ENCODE assay signal across 8 cellular contexts in the genomic region with DNA sequence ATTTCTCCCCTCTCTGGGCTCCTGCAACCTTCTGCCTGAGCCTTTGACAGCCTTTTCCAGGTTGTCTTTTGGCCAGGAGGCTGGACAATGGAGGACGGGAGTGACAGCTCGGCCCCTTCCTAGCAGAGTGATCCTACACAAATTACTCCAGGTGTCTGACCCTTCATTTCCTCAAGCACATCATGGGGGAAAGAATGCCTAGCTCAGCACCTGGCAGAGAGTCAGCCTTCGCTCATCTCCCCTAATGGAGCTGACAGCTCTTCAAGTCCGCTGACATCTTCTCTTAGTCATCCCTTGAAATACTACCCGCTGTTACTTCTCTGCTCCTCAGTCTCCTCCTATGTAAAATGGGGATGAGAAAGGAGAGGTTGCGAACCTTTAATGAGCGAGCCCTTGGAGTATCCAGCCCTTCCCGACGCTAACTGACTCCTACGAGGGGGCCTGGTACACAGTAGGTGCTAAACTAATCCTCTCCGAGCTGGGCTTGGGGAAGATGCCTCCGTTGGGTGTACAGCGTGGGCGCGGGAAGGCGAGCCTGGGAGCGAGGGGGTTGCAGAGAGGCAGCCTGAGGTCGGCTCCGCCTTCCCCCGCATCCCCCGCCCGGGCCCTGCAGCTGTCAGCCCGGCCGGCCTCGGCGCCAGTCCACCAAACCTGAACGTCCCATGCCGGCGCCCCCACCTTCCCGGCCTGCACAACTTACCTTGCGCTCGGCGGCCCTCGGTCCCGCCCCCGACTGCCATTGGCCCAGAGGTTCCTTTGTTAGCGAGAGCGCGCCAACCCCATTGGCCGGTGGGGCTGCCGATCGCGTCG. TPM values are rescaled to one million over a fixed set of nuclear protein-coding genes. Genes with fewer than 3 reads are reported as not detected.
DNase-seq lines count a peak whose midpoint lies in the region; ATAC-seq and TF ChIP-seq lines count a peak whose summit lies in the region.

No MANE protein-coding gene starts in this region.

- peak in 1 of 2 donors; percentile 46 for TF ChIP-seq POLR2A in heart left ventricle (IDR thresholded peaks at IDR 0.05)
- peak in 1 of 2 donors; percentile 76 for TF ChIP-seq POLR2A in tibial nerve (IDR thresholded peaks at IDR 0.05)

- H3K79me2 ChIP-seq in SU-DHL-6 (ENCODE audit: insufficient read depth, low read length) = peaks cover 22% of the 10 kb centered on the region
- H3K79me2 ChIP-seq in trophoblast cell (ENCODE audit: control insufficient read depth, insufficient read depth, low read length, poor library complexity) = peaks cover 17% of the 10 kb centered on the region

- H3K27me3 Mint-ChIP-seq in activated naive CD8-positive, alpha-beta T cell treated with anti-CD3 and anti-CD28 coated beads, Interleukin-2, amount 50 U/mL, for 24 hours = no peaks in the 10 kb centered on the region

- no peak overlapping the region for H3K23ac ChIP-seq in trophoblast cell (ENCODE audit: low read length)

- H3K9me3 ChIP-seq in SU-DHL-6 (ENCODE audit: insufficient read depth, low read length) (no peaks in the 10 kb centered on the region), heart left ventricle (no peaks in the 10 kb centered on the region), trophoblast cell (ENCODE audit: insufficient read depth, low read depth, low read length) (no peaks in the 10 kb centered on the region), tibial nerve (no peaks in the 10 kb centered on the region)

- DNase-seq in NCI-H1417 (lab: John Stamatoyannopoulos, UW) = peak; percentile 87 to 95 (median 90)
- peak; percentile 97 for DNase-seq in activated naive CD8-positive, alpha-beta T cell treated with anti-CD3 and anti-CD28 coated beads, Interleukin-2, amount 50 U/mL, for 24 hours
- DNase-seq in heart left ventricle = peak; percentile 99 to 100 (median 99)
- peak; percentile 98 to 99 for DNase-seq in trophoblast cell
- DNase-seq in tibial nerve (ENCODE audit: low spot score in 2 of 2) = peak; percentile 97 to 98

- no peak for TF ChIP-seq CTCF in GM12875 (IDR thresholded peaks at IDR 0.05; ENCODE audit: borderline replicate concordance, insufficient read depth, low read depth, low read length)
- TF ChIP-seq CTCF in SU-DHL-6 (IDR thresholded peaks at IDR 0.05; ENCODE audit: insufficient read depth, low read length, poor library complexity, severe bottlenecking) = no peak
- no peak for TF ChIP-seq CTCF in heart left ventricle (IDR thresholded peaks at IDR 0.05)
- TF ChIP-seq CTCF in tibial nerve (IDR thresholded peaks at IDR 0.05) = peak in 1 of 5 experiments; percentile 9

- TF ChIP-seq EP300 in tibial nerve (IDR thresholded peaks at IDR 0.05) = peak in 1 of 2 donors; percentile 61

- peak overlapping the region; percentile 52 for H4K12ac ChIP-seq in trophoblast cell (ENCODE audit: low read depth, low read length)

- peak overlapping the region; percentile 43 for H3K4ac ChIP-seq in trophoblast cell (ENCODE audit: low read depth, low read length)

- peak overlapping the region; percentile 75 for H4K91ac ChIP-seq in trophoblast cell (ENCODE audit: low read depth, low read length)

- peak; percentile 96 for ATAC-seq in HG02798 (IDR thresholded peaks at IDR 0.05; ENCODE audit: poor library complexity, unreplicated experiment)
- peak; percentile 96 for ATAC-seq in activated naive CD8-positive, alpha-beta T cell treated with anti-CD3 and anti-CD28 coated beads, Interleukin-2, amount 50 U/mL, for 24 hours
- ATAC-seq in heart left ventricle = peak; percentile 94 to 97 (median 96)

- H3K4me1 ChIP-seq in heart left ventricle (peaks cover 11 to 56% (median 44%) of the 10 kb centered on the region in 12 donors), trophoblast cell (ENCODE audit: control insufficient read depth in 1 of 2, insufficient read depth in 2 of 2, low read length in 2 of 2) (peaks cover 22 to 29% of the 10 kb centered on the region in 2 experiments), tibial nerve (peaks cover 0 to 54% (median 19%) of the 10 kb centered on the region in 4 donors)

- peak overlapping the region; percentile 60 for H2BK5ac ChIP-seq in trophoblast cell (ENCODE audit: low read depth, low read length, poor library complexity)

- 7 to 13% (median 9%) methylated on average over 25 to 44 of the region's 44 CpGs for WGBS in heart left ventricle, 4 donors
- no CpG with 5 or more reads among the region's 44 CpGs for WGBS in trophoblast cell (ENCODE audit: extremely low coverage, insufficient coverage, insufficient read length)
- 9 to 12% methylated on average over 18 to 31 of the region's 44 CpGs for WGBS in tibial nerve, 2 donors

- H3F3A ChIP-seq in SU-DHL-6 (ENCODE audit: insufficient read depth) = peaks cover 14% of the 10 kb centered on the region

- peaks cover 5% of the 10 kb centered on the region for H3K36me3 Mint-ChIP-seq in activated naive CD8-positive, alpha-beta T cell treated with anti-CD3 and anti-CD28 coated beads, Interleukin-2, amount 50 U/mL, for 24 hours (ENCODE audit: low read depth)

- peak overlapping the region; percentile 56 for H3K9ac ChIP-seq in SU-DHL-6 (ENCODE audit: low read length)
- H3K9ac ChIP-seq in trophoblast cell (ENCODE audit: low read length) = peak overlapping the region; percentile 80

- H3K79me1 ChIP-seq in trophoblast cell (ENCODE audit: low read length) = peaks cover 20% of the 10 kb centered on the region

- H3K4me1 Mint-ChIP-seq in activated naive CD8-positive, alpha-beta T cell treated with anti-CD3 and anti-CD28 coated beads, Interleukin-2, amount 50 U/mL, for 24 hours = peaks cover 51% of the 10 kb centered on the region

- H2BK12ac ChIP-seq in trophoblast cell (ENCODE audit: low read length) = peak overlapping the region; percentile 75

- H2BK120ac ChIP-seq in trophoblast cell (ENCODE audit: insufficient read depth, low read length, poor library complexity) = peak overlapping the region; percentile 89

- H3K27ac Mint-ChIP-seq in activated naive CD8-positive, alpha-beta T cell treated with anti-CD3 and anti-CD28 coated beads, Interleukin-2, amount 50 U/mL, for 24 hours = no peak overlapping the region

- no peaks in the 10 kb centered on the region for H3K9me3 Mint-ChIP-seq in activated naive CD8-positive, alpha-beta T cell treated with anti-CD3 and anti-CD28 coated beads, Interleukin-2, amount 50 U/mL, for 24 hours

- H3K27ac ChIP-seq in SU-DHL-6 (ENCODE audit: low read depth, low read length) = no peak overlapping the region
- peak overlapping the region in 11 of 12 donors; percentile 62 to 88 (median 77) for H3K27ac ChIP-seq in heart left ventricle
- H3K27ac ChIP-seq in trophoblast cell (ENCODE audit: low read depth, low read length) = peak overlapping the region; percentile 71
- peak overlapping the region; percentile 51 to 83 (median 70) for H3K27ac ChIP-seq in tibial nerve

- H3K14ac ChIP-seq in trophoblast cell (ENCODE audit: low read length) = peak overlapping the region; percentile 72

- H3K18ac ChIP-seq in trophoblast cell (ENCODE audit: low read length) = peak overlapping the region; percentile 60

- H4K20me1 ChIP-seq in SU-DHL-6 (ENCODE audit: low read depth, low read length) = peaks cover 6% of the 10 kb centered on the region; the same call in 1 of the 2 replicates

- intact Hi-C loops in heart left ventricle (cut with DNase I) = loop anchor here in 5 of 10 donors (5.0 to 10.0 kb wide), 3 partner anchors 36 to 61 kb away; no protein-coding TSS in a partner anchor

- H3K4me3 Mint-ChIP-seq in activated naive CD8-positive, alpha-beta T cell treated with anti-CD3 and anti-CD28 coated beads, Interleukin-2, amount 50 U/mL, for 24 hours = peak overlapping the region; percentile 72

- H3K36me3 ChIP-seq in SU-DHL-6 (ENCODE audit: low read length) (peaks cover 6% of the 10 kb centered on the region; the same call in 1 of the 2 replicates), heart left ventricle (no peaks in the 10 kb centered on the region), trophoblast cell (ENCODE audit: control insufficient read depth in 1 of 2, insufficient read depth in 2 of 2, low read length in 2 of 2) (no peaks in the 10 kb centered on the region), tibial nerve (no peaks in the 10 kb centered on the region)

- H3K27me3 ChIP-seq in SU-DHL-6 (ENCODE audit: low read length) (no peaks in the 10 kb centered on the region), heart left ventricle (no peaks in the 10 kb centered on the region), trophoblast cell (ENCODE audit: insufficient read depth, low read length) (no peaks in the 10 kb centered on the region), tibial nerve (no peaks in the 10 kb centered on the region)

- peak overlapping the region; percentile 68 for H4K8ac ChIP-seq in trophoblast cell (ENCODE audit: low read depth, low read length)

- H3K4me3 ChIP-seq in GM12875 (ENCODE audit: low read depth, low read length) (peak overlapping the region; percentile 62), SU-DHL-6 (ENCODE audit: insufficient read depth, low read length, poor library complexity, severe bottlenecking) (peak overlapping the region; percentile 50), heart left ventricle (peak overlapping the region in 11 of 12 donors; percentile 17 to 85 (median 57)), trophoblast cell (ENCODE audit: low read depth, low read length) (peak overlapping the region; percentile 69), tibial nerve (peak overlapping the region; percentile 41 to 83 (median 50))

- H3K4me2 ChIP-seq in SU-DHL-6 (ENCODE audit: low read depth, low read length, poor library complexity, severe bottlenecking) = peak overlapping the region; percentile 72
- H3K4me2 ChIP-seq in trophoblast cell (ENCODE audit: low read length) = peak overlapping the region; percentile 100

- H3K9me2 ChIP-seq in SU-DHL-6 (replicated peaks; ENCODE audit: insufficient read depth, low read length) = no peaks in the 10 kb centered on the region

- H2AK5ac ChIP-seq in trophoblast cell (ENCODE audit: low read length) = peak overlapping the region; percentile 39

- H2AFZ ChIP-seq in SU-DHL-6 (ENCODE audit: low read depth, low read length, severe bottlenecking) (peak overlapping the region; percentile 91), trophoblast cell (ENCODE audit: insufficient read depth, low read length, poor library complexity) (peak overlapping the region; percentile 96)

RNA-seq across cellular contexts. Expression of a gene that starts 0.5 kb away (rescaled TPM):
- total RNA-seq in heart left ventricle = 100 to 1,000 TPM; 131 to 686 (median 343) TPM
- 100 to 1,000 TPM; 237 to 476 TPM for polyA plus RNA-seq in heart left ventricle
- 200 and 203 TPM in 2 replicates for polyA plus RNA-seq in trophoblast cell (2013)
- 100 to 1,000 TPM; 216 to 291 (median 265) TPM for total RNA-seq in tibial nerve
